In the genomic region with DNA sequence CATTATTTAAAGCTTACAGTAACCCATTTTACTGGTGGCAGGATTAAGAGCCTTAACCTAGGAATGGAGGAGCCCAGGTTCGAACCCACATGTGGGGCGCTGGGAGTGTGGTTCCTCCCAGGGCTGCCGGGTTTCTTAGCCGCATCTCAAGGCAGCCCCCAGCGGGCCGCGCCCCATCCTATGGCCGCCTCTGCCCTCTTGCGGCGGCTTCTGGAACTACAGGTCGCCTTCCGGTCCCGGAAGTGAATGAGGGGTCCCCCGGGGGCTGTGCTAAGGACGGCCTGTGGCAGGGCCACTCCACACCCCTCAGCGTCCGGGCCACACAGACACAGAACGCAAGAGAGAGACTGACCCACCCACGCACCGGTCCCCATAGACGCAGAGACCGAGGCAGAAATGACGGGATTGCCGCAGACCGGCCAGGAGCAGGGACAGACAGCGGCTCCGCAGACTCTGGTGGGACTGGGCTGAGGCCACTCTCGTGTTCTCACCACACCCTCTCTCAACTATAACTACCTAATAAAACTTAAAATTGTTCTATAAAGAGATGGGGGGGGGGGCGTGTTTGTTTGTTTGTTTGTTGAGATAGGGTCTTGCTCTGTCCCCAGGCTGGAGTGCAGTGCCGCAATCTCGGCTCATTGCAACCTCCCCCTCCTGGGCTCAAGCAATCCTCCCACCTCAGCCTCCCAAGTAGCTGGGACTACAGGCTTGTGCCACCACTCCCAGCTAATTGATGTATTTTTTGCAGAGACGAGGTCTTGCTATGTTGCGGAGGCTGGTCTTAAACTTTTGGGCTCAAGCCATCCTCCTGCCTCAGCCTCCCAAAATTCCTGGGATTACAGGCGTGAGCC, we compare ENCODE assay signal across 9 cellular contexts. TPM values are rescaled to one million over a fixed set of nuclear protein-coding genes. Genes with fewer than 3 reads are reported as not detected.
A peak's percentile ranks its signal among the peaks of the same experiment; 100 is the strongest.
DNase-seq lines count a peak whose midpoint lies in the region; ATAC-seq and TF ChIP-seq lines count a peak whose summit lies in the region.
"Not testable (repeated sequence)": the region's sequence is repeated elsewhere in the genome, so short reads cannot be mapped to it uniquely, and the experiment has no call there.
"Had no signal": no experiment of that assay in that cellular context is flagged by ENCODE, and none has a peak within 500 bp of the region (broad histone marks: within the 10 kb centered on the region; RNA-seq: fewer than 3 reads in every experiment).

No MANE protein-coding gene starts in this region.

- H3K27me3 ChIP-seq in foreskin keratinocyte: not testable (repeated sequence)

- ATAC-seq in GM18873 (IDR thresholded peaks at IDR 0.05; ENCODE audit: low FRiP score, unreplicated experiment) (peak; percentile 52), GM21447 (IDR thresholded peaks at IDR 0.05; ENCODE audit: unreplicated experiment) (peak; percentile 81), HG02798 (IDR thresholded peaks at IDR 0.05; ENCODE audit: poor library complexity, unreplicated experiment) (peak; percentile 93), HG03196 (IDR thresholded peaks at IDR 0.05; ENCODE audit: unreplicated experiment) (peak; percentile 88), T-helper 17 cell (peak; percentile 99), foreskin keratinocyte (peak; percentile 83), natural killer cell (peak; percentile 98 to 99 (median 99))

- not testable (repeated sequence) for H3K9me3 Mint-ChIP-seq in natural killer cell

- not testable (repeated sequence) for H3K36me3 Mint-ChIP-seq in T-helper 17 cell (ENCODE audit: low read depth); natural killer cell

- H3K27ac ChIP-seq in foreskin keratinocyte: not testable (repeated sequence)

- H3K4me3 Mint-ChIP-seq in T-helper 17 cell, natural killer cell: not testable (repeated sequence)

- not testable (repeated sequence) for H3K4me1 ChIP-seq in foreskin keratinocyte

- DNase-seq in T-helper 17 cell, foreskin keratinocyte, natural killer cell: not testable (repeated sequence)

- not testable (repeated sequence) for H3K27me3 Mint-ChIP-seq in T-helper 17 cell; natural killer cell (ENCODE audit: low read depth in 2 of 2)

- not testable (repeated sequence) for H3K4me1 Mint-ChIP-seq in T-helper 17 cell, natural killer cell

- not testable (repeated sequence) for TF ChIP-seq CTCF in foreskin keratinocyte (conservative IDR thresholded peaks at IDR 0.05); natural killer cell (IDR thresholded peaks at IDR 0.05)

- intact Hi-C loops in natural killer cell (cut with micrococcal nuclease): not testable (repeated sequence)

- not testable (repeated sequence) for H3K9me3 ChIP-seq in T-helper 17 cell (ENCODE audit: control insufficient read depth, low read length, poor library complexity, severe bottlenecking)

- H3K27ac Mint-ChIP-seq in T-helper 17 cell, natural killer cell: not testable (repeated sequence)

RNA-seq across cellular contexts. Expression of gene GRAP, which starts 23.8 kb away (rescaled TPM):
- 10 to 100 TPM; 23.8 to 26.7 TPM for total RNA-seq in T-helper 17 cell
- 0.14 TPM in 2 replicates for total RNA-seq in foreskin keratinocyte
- 0.17 and 0.19 TPM in 2 replicates for polyA plus RNA-seq in foreskin keratinocyte
- total RNA-seq in natural killer cell: 10 to 100 TPM in 1 of 3 donors, 1 to 10 TPM in 2; 5.6 to 11.3 (median 7.1) TPM
- total RNA-seq: fibroblast of lung had no signal

RNA-seq across cellular contexts. Expression of gene GRAPL, which starts 56.8 kb away (rescaled TPM):
- total RNA-seq in T-helper 17 cell (10 to 100 TPM; 17.5 to 21.0 TPM), foreskin keratinocyte (not detected in 2 replicates), natural killer cell (1 to 10 TPM; 2.4 to 6.5 (median 4.3) TPM)
- polyA plus RNA-seq in foreskin keratinocyte: not detected in 2 replicates
- total RNA-seq: HFFc6 had no signal
- polyA plus RNA-seq: fibroblast of lung had no signal
